In the genomic region with DNA sequence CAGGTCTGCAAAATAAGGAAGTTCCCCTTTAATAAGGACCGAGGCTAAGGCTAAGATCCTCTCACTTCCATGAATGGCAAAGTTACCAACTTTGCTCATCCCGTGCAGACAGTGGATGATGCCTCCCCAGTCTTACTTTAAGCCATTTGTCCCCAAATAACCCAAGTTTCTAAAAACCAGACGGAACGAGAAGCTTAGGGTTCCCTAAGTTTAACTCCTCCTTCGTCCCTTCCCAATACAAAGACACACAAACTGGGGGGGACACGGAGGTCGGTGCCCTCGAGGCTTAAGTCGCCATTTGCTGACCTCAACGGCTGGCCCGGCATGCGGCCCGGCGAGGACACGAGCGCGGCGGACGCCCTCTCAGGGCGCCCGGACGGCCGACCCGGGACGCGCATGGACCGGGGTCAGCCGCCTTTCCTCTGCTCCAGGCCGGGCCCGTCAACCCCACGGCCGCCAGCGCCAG, we compare ENCODE assay signal across 8 cellular contexts. TPM values are rescaled to one million over a fixed set of nuclear protein-coding genes. Genes with fewer than 3 reads are reported as not detected.
DNase-seq lines count a peak whose midpoint lies in the region; ATAC-seq and TF ChIP-seq lines count a peak whose summit lies in the region.

No MANE protein-coding gene starts in this region.

- H3K4me1 Mint-ChIP-seq in CD4-positive, alpha-beta memory T cell = peaks cover 32 to 64% (median 35%) of the 10 kb centered on the region in 4 donors

- H3K4me3 Mint-ChIP-seq in CD4-positive, alpha-beta memory T cell = peak overlapping the region; percentile 73 to 94 (median 86)

- peaks cover 57% of the 10 kb centered on the region for H3K4me1 ChIP-seq in CD4-positive, alpha-beta memory T cell (ENCODE audit: insufficient read depth, low read length)
- H3K4me1 ChIP-seq in OCI-LY3 (ENCODE audit: low read length) = peaks cover 13% of the 10 kb centered on the region; the same call in 1 of the 2 replicates

- TF ChIP-seq CTCF in OCI-LY3 (IDR thresholded peaks at IDR 0.05; ENCODE audit: low read depth, low read length) = no peak

- no peaks in the 10 kb centered on the region for H4K20me1 ChIP-seq in OCI-LY3 (ENCODE audit: insufficient read depth, low read length)

- H3K9me3 ChIP-seq in CD4-positive, alpha-beta memory T cell (ENCODE audit: control insufficient read depth in 1 of 2, low read length in 2 of 2) = no peaks in the 10 kb centered on the region
- no peaks in the 10 kb centered on the region for H3K9me3 ChIP-seq in OCI-LY3 (ENCODE audit: insufficient read depth, low read length)

- ATAC-seq in GM19035 (IDR thresholded peaks at IDR 0.05; ENCODE audit: unreplicated experiment) (peak; percentile 12), HG03159 (IDR thresholded peaks at IDR 0.05; ENCODE audit: unreplicated experiment) (peak; percentile 18)

- POLR2A ChIA-PET in CD4-positive, alpha-beta memory T cell (lab: Charles Lee; ENCODE audit: partially characterized antibody) = interaction anchor here (1.1 to 3.0 kb wide), 10 partner anchors 13 to 151 kb away, joined by 3 to 49 read pairs (median 4); a partner anchor contains a TSS

- CTCF ChIA-PET in CD4-positive, alpha-beta memory T cell (lab: Charles Lee; ENCODE audit: partially characterized antibody) = interaction anchor here (0.5 to 2.1 kb wide), 6 partner anchors 52 to 966 kb away, joined by 3 to 12 read pairs (median 6); a partner anchor contains a TSS

- H3K9me3 Mint-ChIP-seq in CD4-positive, alpha-beta memory T cell = no peaks in the 10 kb centered on the region

- H3K4me2 ChIP-seq in OCI-LY3 (ENCODE audit: low read length) = peak overlapping the region; percentile 83

- peak overlapping the region; percentile 38 to 96 (median 55) for H3K27ac Mint-ChIP-seq in CD4-positive, alpha-beta memory T cell

- H3K27ac ChIP-seq in CD4-positive, alpha-beta memory T cell (ENCODE audit: low read depth, low read length) = peak overlapping the region; percentile 86
- H3K27ac ChIP-seq in OCI-LY3 (ENCODE audit: low read length) (0 out of 2 replicates have a peak overlapping the region, but pooled peaks have one; percentile 15), angular gyrus (ENCODE audit: low read depth, low read length) (peak overlapping the region; percentile 19)

- no peaks in the 10 kb centered on the region for H3K36me3 ChIP-seq in CD4-positive, alpha-beta memory T cell (ENCODE audit: insufficient read depth, low read length)
- H3K36me3 ChIP-seq in OCI-LY3 (replicated peaks; ENCODE audit: low read depth, low read length) = no peaks in the 10 kb centered on the region

- H2AFZ ChIP-seq in OCI-LY3 (ENCODE audit: low read depth, low read length) = peak overlapping the region; percentile 75

- peak overlapping the region; percentile 82 for H3K9ac ChIP-seq in OCI-LY3 (ENCODE audit: low read length)

- peak in 2 of 5 donors; percentile 8 to 9 for DNase-seq in CD4-positive, alpha-beta memory T cell
- peak; percentile 10 for DNase-seq in hepatic stellate cell (ENCODE audit: low spot score)
- peak; percentile 31 for DNase-seq in putamen (ENCODE audit: low spot score)
- DNase-seq in cortex of kidney (lab: John Stamatoyannopoulos, UW) = no peak

- H3K27me3 Mint-ChIP-seq in CD4-positive, alpha-beta memory T cell = no peaks in the 10 kb centered on the region

- H3K79me2 ChIP-seq in OCI-LY3 (ENCODE audit: low read length) = peaks cover 34% of the 10 kb centered on the region

- H3K4me3 ChIP-seq in CD4-positive, alpha-beta memory T cell (ENCODE audit: low read length in 2 of 2) = peak overlapping the region; percentile 44 to 79
- peak overlapping the region; percentile 99 for H3K4me3 ChIP-seq in OCI-LY3 (ENCODE audit: low read length)

- peaks cover 0 to 6% of the 10 kb centered on the region in 2 donors for H3K36me3 Mint-ChIP-seq in CD4-positive, alpha-beta memory T cell

- intact Hi-C loops in CD4-positive, alpha-beta memory T cell (cut with micrococcal nuclease) = loop anchor here (1.0 to 2.0 kb wide), 3 partner anchors 53 to 150 kb away; a partner anchor contains a TSS

- no peaks in the 10 kb centered on the region for H3K27me3 ChIP-seq in CD4-positive, alpha-beta memory T cell (ENCODE audit: insufficient read depth, low read length)
- no peaks in the 10 kb centered on the region for H3K27me3 ChIP-seq in OCI-LY3 (ENCODE audit: low read depth, low read length)

RNA-seq across cellular contexts. Expression of a gene that starts 0.5 kb away (rescaled TPM):
- 1 to 10 TPM; 7.5 to 8.0 TPM for total RNA-seq in CD4-positive, alpha-beta memory T cell
- 1 to 10 TPM; 1.4 to 1.9 TPM for polyA plus RNA-seq in CD4-positive, alpha-beta memory T cell

Comparison
In these comparisons a context has a peak if more than half of its experiments do, and no peak if none do; other contexts are left out.
1. H3K27ac ChIP-seq: peak in every context shown above with its lines; median percentile 86 in CD4-positive, alpha-beta memory T cell; 19 in angular gyrus; 15 in OCI-LY3.